ENCODE assay signal across 21 cellular contexts in genomic region chr6:97292671-97293070, GRCh38.
"Had no signal": no experiment of that assay in that cellular context is flagged by ENCODE, and none has a peak within 500 bp of the region (broad histone marks: within the 10 kb centered on the region; RNA-seq: fewer than 3 reads in every experiment).

No MANE protein-coding gene starts in this region.

- H3K9me3 Mint-ChIP-seq: activated naive CD8-positive, alpha-beta T cell treated with anti-CD3 and anti-CD28 coated beads, Interleukin-2, amount 50 U/mL, for 24 hours; effector memory CD8-positive, alpha-beta T cell had no signal

- ATAC-seq: activated naive CD8-positive, alpha-beta T cell treated with anti-CD3 and anti-CD28 coated beads, Interleukin-2, amount 50 U/mL, for 24 hours; body of pancreas; effector memory CD8-positive, alpha-beta T cell; heart left ventricle; left lung; natural killer cell treated with Interleukin-12 subunit alpha and Interleukin-12 subunit beta and Interleukin-15 and Interleukin-18, amount 100 ng/mL, for 72 hours; right cardiac atrium had no signal

- H3K27me3 Mint-ChIP-seq: progenitor cell of endocrine pancreas had no signal

- H3K4me3 ChIP-seq: body of pancreas, heart left ventricle, left lung, tibial artery, uterus had no signal

- H3K27ac ChIP-seq: body of pancreas, heart left ventricle, left lung, tibial artery, uterus, WERI-Rb-1 had no signal

- H3K4me1 ChIP-seq: body of pancreas, heart left ventricle, left lung, tibial artery, uterus had no signal

- H3K27me3 ChIP-seq: body of pancreas, left lung, uterus had no signal

- H3K27ac Mint-ChIP-seq: activated naive CD8-positive, alpha-beta T cell treated with anti-CD3 and anti-CD28 coated beads, Interleukin-2, amount 50 U/mL, for 24 hours; activated T-helper 1 cell treated with anti-CD3 and anti-CD28 coated beads, Interleukin-12 subunit alpha, Interleukin-12 subunit beta, Interleukin-2, Interleukin-4 antibody, amounts not matched to agents 30 ng/mL and 10 ng/mL and 1 ng/mL, durations not matched to agents 14 hours and 24 hours and 36 hours; effector memory CD8-positive, alpha-beta T cell; natural killer cell treated with Interleukin-12 subunit alpha and Interleukin-12 subunit beta and Interleukin-15 and Interleukin-18, amount 100 ng/mL, for 72 hours; progenitor cell of endocrine pancreas had no signal

- H3K9me3 ChIP-seq: body of pancreas, tibial artery, uterus had no signal

- H3K36me3 ChIP-seq: heart left ventricle, left lung, tibial artery, uterus, WERI-Rb-1 had no signal

- H3K36me3 Mint-ChIP-seq: natural killer cell treated with Interleukin-12 subunit alpha and Interleukin-12 subunit beta and Interleukin-15 and Interleukin-18, amount 100 ng/mL, for 72 hours had no signal

- DNase-seq: activated CD4-positive, alpha-beta T cell treated with anti-CD3 and anti-CD28 coated beads for 4 hours; activated naive CD4-positive, alpha-beta T cell; activated naive CD8-positive, alpha-beta T cell treated with anti-CD3 and anti-CD28 coated beads, Interleukin-2, amount 50 U/mL, for 24 hours; body of pancreas; central memory CD4-positive, alpha-beta T cell; cortex of kidney; effector memory CD8-positive, alpha-beta T cell; heart left ventricle; islet precursor cell; left lung; occipital lobe; right cardiac atrium; T1000; tibial artery; uterus; WERI-Rb-1 had no signal

- H3K4me3 Mint-ChIP-seq: activated naive CD8-positive, alpha-beta T cell treated with anti-CD3 and anti-CD28 coated beads, Interleukin-2, amount 50 U/mL, for 24 hours; activated T-helper 1 cell treated with anti-CD3 and anti-CD28 coated beads, Interleukin-12 subunit alpha, Interleukin-12 subunit beta, Interleukin-2, Interleukin-4 antibody, amounts not matched to agents 30 ng/mL and 10 ng/mL and 1 ng/mL, durations not matched to agents 14 hours and 24 hours and 36 hours; effector memory CD8-positive, alpha-beta T cell; natural killer cell treated with Interleukin-12 subunit alpha and Interleukin-12 subunit beta and Interleukin-15 and Interleukin-18, amount 100 ng/mL, for 72 hours had no signal

- H3K4me1 Mint-ChIP-seq: activated naive CD8-positive, alpha-beta T cell treated with anti-CD3 and anti-CD28 coated beads, Interleukin-2, amount 50 U/mL, for 24 hours had no signal

- FAIRE-seq: frontal cortex, small intestine had no signal
